9 cellular contexts compared by ENCODE assay signal in the genomic region with DNA sequence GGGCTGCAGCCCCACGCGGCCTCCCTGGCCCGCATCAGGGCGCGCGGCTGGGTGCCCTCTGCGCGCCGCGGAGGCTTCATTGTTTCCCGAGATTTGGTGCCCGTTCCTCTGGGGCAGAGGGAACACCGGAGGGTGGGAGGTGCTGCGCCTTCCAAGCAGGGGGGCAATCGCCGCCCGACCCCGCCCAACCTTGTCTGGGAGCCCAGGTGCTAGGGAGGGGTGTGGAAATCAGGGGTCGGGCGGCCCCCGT. TPM values are rescaled to one million over a fixed set of nuclear protein-coding genes. Genes with fewer than 3 reads are reported as not detected.
A peak's percentile ranks its signal among the peaks of the same experiment; 100 is the strongest.
DNase-seq lines count a peak whose midpoint lies in the region; TF ChIP-seq lines count a peak whose summit lies in the region.
"Had no signal": no experiment of that assay in that cellular context is flagged by ENCODE, and none has a peak within 500 bp of the region (broad histone marks: within the 10 kb centered on the region; RNA-seq: fewer than 3 reads in every experiment).

No MANE protein-coding gene starts in this region.

- TF ChIP-seq CTCF in CD14-positive monocyte (IDR thresholded peaks at IDR 0.05) (no peak), osteocyte (IDR thresholded peaks at IDR 0.05) (no peak)

- no peaks in the 10 kb centered on the region for H3K9me3 ChIP-seq in esophagus (ENCODE audit: control insufficient read depth in 2 of 2, insufficient read depth in 1 of 2, low read depth in 1 of 2, low read length in 1 of 2)

- no peaks in the 10 kb centered on the region for H3K27me3 ChIP-seq in esophagus (ENCODE audit: control insufficient read depth in 1 of 2, insufficient read depth in 2 of 2, low read length in 2 of 2)

- peaks cover 2 to 7% of the 10 kb centered on the region in 2 donors for H3K4me1 ChIP-seq in esophagus (ENCODE audit: control insufficient read depth in 2 of 2, insufficient read depth in 2 of 2, low read length in 1 of 2)

- H3K27ac Mint-ChIP-seq in CD14-positive monocyte (no peak overlapping the region), osteocyte (ENCODE audit: unreplicated experiment) (peak overlapping the region; percentile 86)

- peak overlapping the region; percentile 63 to 94 for H3K4me3 ChIP-seq in esophagus (ENCODE audit: low read depth in 1 of 2, low read length in 2 of 2)

- no peaks in the 10 kb centered on the region for H3K36me3 ChIP-seq in esophagus (ENCODE audit: control insufficient read depth in 2 of 2, insufficient read depth in 2 of 2, low read length in 1 of 2)

- H3K4me1 Mint-ChIP-seq in CD14-positive monocyte (peaks cover 26% of the 10 kb centered on the region), osteocyte (ENCODE audit: unreplicated experiment) (peaks cover 48% of the 10 kb centered on the region)

- H3K9me3 Mint-ChIP-seq in CD14-positive monocyte (peaks cover 0 to 5% (median 1%) of the 10 kb centered on the region in 7 donors), osteocyte (ENCODE audit: unreplicated experiment) (no peaks in the 10 kb centered on the region)

- peak overlapping the region; percentile 65 to 85 for H3K27ac ChIP-seq in esophagus (ENCODE audit: low read depth in 2 of 2, low read length in 1 of 2)

- WGBS in esophagus, 2 donors: 0 to 1% methylated on average over 20 to 21 of the region's 21 CpGs

- DNase-seq in CD14-positive monocyte (ENCODE audit: low spot score) (no peak), NCI-H1092 treated with DMSO at 0.1 percent for 48 hours (lab: John Stamatoyannopoulos, UW) (peak; percentile 26), osteocyte (ENCODE audit: extremely low spot score, unreplicated experiment) (no peak), foreskin melanocyte (no peak), NCI-H446 (lab: John Stamatoyannopoulos, UW) (no peak), HEK293T (ENCODE audit: extremely low spot score) (no peak)
- no peak for DNase-seq in stimulated activated CD4-positive, alpha-beta T cell treated with anti-CD3 and anti-CD28 coated beads, Interleukin-15, amount 100 ng/mL, for 24 hours
- DNase-seq: NCI-H446 treated with DMSO at 0.1 percent for 48 hours had no signal

- no peaks in the 10 kb centered on the region for H3K36me3 Mint-ChIP-seq in CD14-positive monocyte
- H3K36me3 Mint-ChIP-seq in osteocyte (ENCODE audit: unreplicated experiment): peaks cover 5% of the 10 kb centered on the region

- CTCF ChIA-PET in HEK293T (lab: Yijun Ruan, JAX): no interaction called here

- H3K27me3 Mint-ChIP-seq in CD14-positive monocyte (ENCODE audit: low read depth in 3 of 3): peaks cover 54 to 83% (median 54%) of the 10 kb centered on the region in 3 donors
- H3K27me3 Mint-ChIP-seq in osteocyte (ENCODE audit: unreplicated experiment): no peaks in the 10 kb centered on the region

- intact Hi-C loops in CD14-positive monocyte (cut with micrococcal nuclease): no loop called here

- H3K4me3 Mint-ChIP-seq in CD14-positive monocyte (peak overlapping the region; percentile 63 to 94), osteocyte (ENCODE audit: unreplicated experiment) (peak overlapping the region; percentile 80)

- POLR2A ChIA-PET in HEK293T (lab: Yijun Ruan, JAX): interaction anchor here (0.6 to 3.2 kb wide), 4 partner anchors 12 to 149 kb away, joined by 3 to 11 read pairs (median 6); no protein-coding TSS in a partner anchor

TF ChIP-seq in HEK293T, 16 proteins besides CTCF, POLR2A, EP300 and RAD21:
- TF ChIP-seq L3MBTL2 (conservative IDR thresholded peaks at IDR 0.05) (no peak), NFRKB (IDR thresholded peaks at IDR 0.05) (no peak), ZNF384 (IDR thresholded peaks at IDR 0.05) (no peak), FOXA1 (IDR thresholded peaks at IDR 0.05) (no peak), SUZ12 (IDR thresholded peaks at IDR 0.05) (no peak), SP1 (IDR thresholded peaks at IDR 0.05) (no peak), FOXK2 (IDR thresholded peaks at IDR 0.05) (no peak), HDGF (IDR thresholded peaks at IDR 0.05; ENCODE audit: borderline replicate concordance) (no peak), ELF4 (IDR thresholded peaks at IDR 0.05) (no peak), ARNT (IDR thresholded peaks at IDR 0.05) (no peak), BHLHE40 (IDR thresholded peaks at IDR 0.05; ENCODE audit: borderline replicate concordance) (no peak), CTBP1 (IDR thresholded peaks at IDR 0.05; ENCODE audit: borderline replicate concordance) (no peak), TARDBP (IDR thresholded peaks at IDR 0.05) (no peak), LEF1 (IDR thresholded peaks at IDR 0.05; ENCODE audit: borderline replicate concordance) (no peak), FOXM1 (IDR thresholded peaks at IDR 0.05; ENCODE audit: borderline replicate concordance) (no peak)
- TF ChIP-seq, protein P1, sequence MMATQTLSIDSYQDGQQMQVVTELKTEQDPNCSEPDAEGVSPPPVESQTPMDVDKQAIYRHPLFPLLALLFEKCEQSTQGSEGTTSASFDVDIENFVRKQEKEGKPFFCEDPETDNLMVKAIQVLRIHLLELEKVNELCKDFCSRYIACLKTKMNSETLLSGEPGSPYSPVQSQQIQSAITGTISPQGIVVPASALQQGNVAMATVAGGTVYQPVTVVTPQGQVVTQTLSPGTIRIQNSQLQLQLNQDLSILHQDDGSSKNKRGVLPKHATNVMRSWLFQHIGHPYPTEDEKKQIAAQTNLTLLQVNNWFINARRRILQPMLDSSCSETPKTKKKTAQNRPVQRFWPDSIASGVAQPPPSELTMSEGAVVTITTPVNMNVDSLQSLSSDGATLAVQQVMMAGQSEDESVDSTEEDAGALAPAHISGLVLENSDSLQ (IDR thresholded peaks at IDR 0.05): no peak
TF ChIP-seq in HEK293T: peak in this region for 0.

RNA-seq across cellular contexts. Expression of a gene that starts 1.0 kb away (rescaled TPM):
- polyA plus RNA-seq in CD14-positive monocyte (1 to 10 TPM; 1.1 to 1.7 TPM), esophagus (1 to 10 TPM; 2.6 to 4.6 TPM)
- 208 and 222 TPM in 2 replicates for total RNA-seq in osteocyte
